Comparison of ENCODE assay signal across 8 cellular contexts in genomic region chr21:6110716-6111343, GRCh38.
A peak's percentile ranks its signal among the peaks of the same experiment; 100 is the strongest.
DNase-seq lines count a peak whose midpoint lies in the region; ATAC-seq and TF ChIP-seq lines count a peak whose summit lies in the region.
"Not testable (repeated sequence)": the region's sequence is repeated elsewhere in the genome, so short reads cannot be mapped to it uniquely, and the experiment has no call there.

No MANE protein-coding gene starts in this region.

- not testable (repeated sequence) for H3K79me2 ChIP-seq in PC-3 (ENCODE audit: low read length)

- not testable (repeated sequence) for H3K4me1 ChIP-seq in PC-3 (ENCODE audit: insufficient read depth, low read length); breast epithelium; mucosa of descending colon (ENCODE audit: low read depth); aorta (ENCODE audit: control insufficient read depth in 1 of 2, insufficient read depth in 2 of 2, low read length in 2 of 2)

- DNase-seq in PC-3; breast epithelium (ENCODE audit: low spot score in 2 of 2); mucosa of descending colon; aorta: not testable (repeated sequence)

- CTCF ChIA-PET in PC-3 (lab: Charles Lee) = not testable (repeated sequence)

- BruUV-seq in PC-3 (replicated peaks; lab: Mats Ljungman, UMichigan) = not testable (repeated sequence)

- ATAC-seq in GM18873 (IDR thresholded peaks at IDR 0.05; ENCODE audit: low FRiP score, unreplicated experiment) = peak; percentile 70
- ATAC-seq in GM21390 (IDR thresholded peaks at IDR 0.05; ENCODE audit: unreplicated experiment) = peak; percentile 69
- peak; percentile 80 for ATAC-seq in HG02763 (IDR thresholded peaks at IDR 0.05; ENCODE audit: unreplicated experiment)
- peak; percentile 64 for ATAC-seq in HG03139 (IDR thresholded peaks at IDR 0.05; ENCODE audit: unreplicated experiment)
- ATAC-seq in PC-3 = peak; percentile 88
- ATAC-seq in mucosa of descending colon = peak; percentile 90
- ATAC-seq in aorta (ENCODE audit: low FRiP score) = peak; percentile 95

- not testable (repeated sequence) for H3K36me3 ChIP-seq in PC-3 (ENCODE audit: low read depth, low read length); breast epithelium; mucosa of descending colon (ENCODE audit: low read depth); aorta (ENCODE audit: control insufficient read depth in 1 of 2, insufficient read depth in 2 of 2, low read length in 1 of 2)

- H3K27me3 ChIP-seq in PC-3 (ENCODE audit: low read length); breast epithelium; aorta (ENCODE audit: control insufficient read depth in 1 of 2, insufficient read depth in 2 of 2, low read length in 1 of 2): not testable (repeated sequence)

- not testable (repeated sequence) for H3K9me3 ChIP-seq in PC-3 (ENCODE audit: low read length); breast epithelium; mucosa of descending colon; aorta (ENCODE audit: control insufficient read depth, low read length)

- H3K4me2 ChIP-seq in PC-3 (ENCODE audit: low read length) = not testable (repeated sequence)

- WGBS in aorta, 2 donors = no CpG with 5 or more reads among the region's 110 CpGs

- not testable (repeated sequence) for H3K27ac ChIP-seq in PC-3 (ENCODE audit: low read length); breast epithelium; aorta (ENCODE audit: low read depth in 1 of 2, low read length in 2 of 2)

- not testable (repeated sequence) for H3K4me3 ChIP-seq in PC-3 (ENCODE audit: low read length); mucosa of descending colon; aorta (ENCODE audit: low read length in 2 of 2)
- peak overlapping the region in 2 of 3 donors; percentile 47 to 62 for H3K4me3 ChIP-seq in breast epithelium

- H4K20me1 ChIP-seq in PC-3 (ENCODE audit: low read length) = not testable (repeated sequence)

- H2AFZ ChIP-seq in PC-3 (ENCODE audit: low read length) = not testable (repeated sequence)

- POLR2A ChIA-PET in PC-3 (lab: Charles Lee; ENCODE audit: unreplicated experiment) = not testable (repeated sequence)

- not testable (repeated sequence) for H3K9me2 ChIP-seq in PC-3 (replicated peaks; ENCODE audit: low read length)

- not testable (repeated sequence) for TF ChIP-seq POLR2A in breast epithelium (IDR thresholded peaks at IDR 0.05)

- H3K9ac ChIP-seq in PC-3 (ENCODE audit: low read length) = not testable (repeated sequence)

- TF ChIP-seq CTCF in PC-3 (conservative IDR thresholded peaks at IDR 0.05; ENCODE audit: low read depth, low read length); breast epithelium (IDR thresholded peaks at IDR 0.05); mucosa of descending colon (IDR thresholded peaks at IDR 0.05): not testable (repeated sequence)

- intact Hi-C loops in PC-3 (cut with micrococcal nuclease); breast epithelium (cut with DNase I; ENCODE audit: low total_unique reads); mucosa of descending colon (cut with DNase I, micrococcal nuclease); aorta (cut with DNase I): not testable (repeated sequence)

- H3F3A ChIP-seq in PC-3 (ENCODE audit: low read length, unreplicated experiment) = not testable (repeated sequence)
